Comparison of ENCODE assay signal across 11 cellular contexts in genomic region chr5:142680605-142681259, GRCh38. TPM values are rescaled to one million over a fixed set of nuclear protein-coding genes. Genes with fewer than 3 reads are reported as not detected.
DNase-seq lines count a peak whose midpoint lies in the region; ATAC-seq, FAIRE-seq and TF ChIP-seq lines count a peak whose summit lies in the region.
"Had no signal": no experiment of that assay in that cellular context is flagged by ENCODE, and none has a peak within 500 bp of the region (broad histone marks: within the 10 kb centered on the region; RNA-seq: fewer than 3 reads in every experiment).

No MANE protein-coding gene starts in this region.

- no peak overlapping the region for H3K27ac ChIP-seq in small intestine (ENCODE audit: low read depth in 1 of 2, low read length in 1 of 2)
- no peak overlapping the region for H3K27ac ChIP-seq in vagina

- H3K27ac Mint-ChIP-seq in glutamatergic neuron (ENCODE audit: unreplicated experiment), result no peak overlapping the region
- H3K27ac Mint-ChIP-seq: naive thymus-derived CD4-positive, alpha-beta T cell; stimulated activated naive CD8-positive, alpha-beta T cell treated with anti-CD3 and anti-CD28 coated beads, Interleukin-15, Interleukin-2, amounts not matched to agents 100 ng/mL and 50 ng/mL, for 24 hours had no signal

- ATAC-seq in GM19351 (IDR thresholded peaks at IDR 0.05; ENCODE audit: unreplicated experiment), result no peak
- ATAC-seq: naive thymus-derived CD4-positive, alpha-beta T cell had no signal

- no peak for TF ChIP-seq CTCF in fibroblast of mammary gland (conservative IDR thresholded peaks at IDR 0.05; ENCODE audit: control insufficient read depth, insufficient read depth, low read depth, low read length)
- TF ChIP-seq CTCF in glutamatergic neuron (IDR thresholded peaks at IDR 0.05; ENCODE audit: partially characterized antibody, unreplicated experiment), result no peak
- no peak for TF ChIP-seq CTCF in vagina (IDR thresholded peaks at IDR 0.05)

- H3K4me3 ChIP-seq in fibroblast of mammary gland (ENCODE audit: control insufficient read depth, low read depth, low read length), result no peak overlapping the region
- H3K4me3 ChIP-seq in small intestine (ENCODE audit: low read depth in 1 of 2, low read length in 2 of 2), result no peak overlapping the region
- H3K4me3 ChIP-seq in vagina, result no peak overlapping the region

- no peak for TF ChIP-seq POLR2A in vagina (IDR thresholded peaks at IDR 0.05)

- 32 to 69% (median 55%) methylated on average over 5 of the region's 5 CpGs for WGBS in small intestine, 3 donors

- DNase-seq in HPDE6-E6E7 (ENCODE audit: extremely low spot score) (peak; percentile 97), RCC 7860 (ENCODE audit: low spot score) (peak; percentile 36), fibroblast of mammary gland (ENCODE audit: low read depth) (peak; percentile 74), small intestine (peak; percentile 86), glutamatergic neuron (no peak), vagina (ENCODE audit: extremely low spot score in 2 of 2) (no peak)
- DNase-seq: naive thymus-derived CD4-positive, alpha-beta T cell; NCI-H1694 treated with DMSO at 0.1 percent for 48 hours had no signal

- H3K4me1 ChIP-seq in small intestine (ENCODE audit: control insufficient read depth in 2 of 2, insufficient read depth in 1 of 2, low read depth in 1 of 2, low read length in 1 of 2), result peaks cover 0 to 2% of the 10 kb centered on the region in 2 donors
- peaks cover 14% of the 10 kb centered on the region for H3K4me1 ChIP-seq in vagina

- peaks cover 3% of the 10 kb centered on the region for H3K27me3 Mint-ChIP-seq in glutamatergic neuron (ENCODE audit: unreplicated experiment)
- H3K27me3 Mint-ChIP-seq: stimulated activated naive CD8-positive, alpha-beta T cell treated with anti-CD3 and anti-CD28 coated beads, Interleukin-15, Interleukin-2, amounts not matched to agents 100 ng/mL and 50 ng/mL, for 24 hours had no signal

- peaks cover 0 to 4% of the 10 kb centered on the region in 2 donors for H3K27me3 ChIP-seq in small intestine (ENCODE audit: control insufficient read depth in 2 of 2, insufficient read depth in 2 of 2, low read length in 2 of 2)
- no peaks in the 10 kb centered on the region for H3K27me3 ChIP-seq in vagina

- H3K4me3 Mint-ChIP-seq in glutamatergic neuron (ENCODE audit: unreplicated experiment), result no peak overlapping the region
- H3K4me3 Mint-ChIP-seq: naive thymus-derived CD4-positive, alpha-beta T cell; stimulated activated naive CD8-positive, alpha-beta T cell treated with anti-CD3 and anti-CD28 coated beads, Interleukin-15, Interleukin-2, amounts not matched to agents 100 ng/mL and 50 ng/mL, for 24 hours had no signal

- intact Hi-C loops in vagina (cut with DNase I), result no loop called here

- peaks cover 4% of the 10 kb centered on the region for H3K9me3 Mint-ChIP-seq in glutamatergic neuron (ENCODE audit: unreplicated experiment)
- H3K9me3 Mint-ChIP-seq: stimulated activated naive CD8-positive, alpha-beta T cell treated with anti-CD3 and anti-CD28 coated beads, Interleukin-15, Interleukin-2, amounts not matched to agents 100 ng/mL and 50 ng/mL, for 24 hours had no signal

- H3K36me3 ChIP-seq in small intestine (ENCODE audit: control insufficient read depth in 2 of 2, insufficient read depth in 2 of 2, low read length in 2 of 2) (no peaks in the 10 kb centered on the region), vagina (no peaks in the 10 kb centered on the region)

- no peaks in the 10 kb centered on the region for H3K9me3 ChIP-seq in small intestine (ENCODE audit: control insufficient read depth, low read depth)
- H3K9me3 ChIP-seq in vagina, result no peaks in the 10 kb centered on the region

- H3K4me1 Mint-ChIP-seq in glutamatergic neuron (ENCODE audit: low read depth, unreplicated experiment), result peaks cover 11% of the 10 kb centered on the region
- H3K4me1 Mint-ChIP-seq: naive thymus-derived CD4-positive, alpha-beta T cell had no signal

- FAIRE-seq in RCC 7860 (lab: Jason Lieb, UNC) (peak; percentile 48), small intestine (lab: Jason Lieb, UNC) (no peak)

- no peaks in the 10 kb centered on the region for H3K36me3 Mint-ChIP-seq in glutamatergic neuron (ENCODE audit: unreplicated experiment)

RNA-seq across cellular contexts. Expression of gene FGF1, which starts 5.2 kb away (rescaled TPM):
- 1 to 10 TPM in 1 of 3 donors, under 1 TPM in 1, not detected in 1; 0.27 to 2.8 TPM for polyA plus RNA-seq in small intestine
- total RNA-seq in glutamatergic neuron (ENCODE audit: unreplicated experiment) (not detected), vagina (2.0 TPM)
- total RNA-seq: naive thymus-derived CD4-positive, alpha-beta T cell; T-helper 1 cell treated with Interleukin-12 subunit alpha and Interleukin-12 subunit beta and Interleukin-4 antibody, amounts not matched to agents 30 ng/mL and 1 ng/mL, for 36 hours had no signal
- polyA plus RNA-seq: naive thymus-derived CD4-positive, alpha-beta T cell had no signal

Comparison
In these comparisons a context has a peak if more than half of its experiments do, and no peak if none do; other contexts are left out.
1. DNase-seq: peak in HPDE6-E6E7 (single experiment), RCC 7860 (single experiment), fibroblast of mammary gland (single experiment) and small intestine (single experiment); none in glutamatergic neuron (single experiment) and vagina (0 of 2).